Comparison of ENCODE assay signal across 24 cellular contexts in genomic region chr6:90162648-90163409, GRCh38.
DNase-seq lines count a peak whose midpoint lies in the region; ATAC-seq and TF ChIP-seq lines count a peak whose summit lies in the region.
"Had no signal": no experiment of that assay in that cellular context is flagged by ENCODE, and none has a peak within 500 bp of the region (broad histone marks: within the 10 kb centered on the region; RNA-seq: fewer than 3 reads in every experiment).

No MANE protein-coding gene starts in this region.

- H3K4me3 ChIP-seq in hepatocyte: no peak overlapping the region
- H3K4me3 ChIP-seq: left lung, ovary, SK-N-MC had no signal

- peak overlapping the region; percentile 85 for H3K27ac Mint-ChIP-seq in stimulated activated naive CD8-positive, alpha-beta T cell treated with anti-CD3 and anti-CD28 coated beads, Interleukin-15, Interleukin-2, amounts not matched to agents 100 ng/mL and 50 ng/mL, for 24 hours
- peak overlapping the region; percentile 82 for H3K27ac Mint-ChIP-seq in activated naive CD8-positive, alpha-beta T cell treated with anti-CD3 and anti-CD28 coated beads for 36 hours
- peak overlapping the region in 4 of 6 donors; percentile 34 to 95 (median 73) for H3K27ac Mint-ChIP-seq in naive B cell
- H3K27ac Mint-ChIP-seq in natural killer cell: no peak overlapping the region
- H3K27ac Mint-ChIP-seq: activated CD4-positive, alpha-beta T cell treated with anti-CD3 and anti-CD28 coated beads, Interleukin-2, amount 10 ng/mL, durations not matched to agents 24 days and 14 days had no signal

- H3K27ac ChIP-seq in hepatocyte: no peak overlapping the region
- H3K27ac ChIP-seq: left lung, ovary, SK-N-MC had no signal

- peaks cover 18% of the 10 kb centered on the region for H3K4me1 ChIP-seq in hepatocyte (ENCODE audit: insufficient read depth)
- H3K4me1 ChIP-seq: left lung had no signal

- H3K36me3 ChIP-seq in hepatocyte (replicated peaks; ENCODE audit: insufficient read depth, low read depth): no peaks in the 10 kb centered on the region
- H3K36me3 ChIP-seq: BE2C, left lung, ovary had no signal

- ATAC-seq in stimulated activated naive CD8-positive, alpha-beta T cell treated with anti-CD3 and anti-CD28 coated beads, Interleukin-15, Interleukin-2, amounts not matched to agents 100 U/mL and 50 U/mL, for 24 hours: no peak
- ATAC-seq in naive B cell (ENCODE audit: low read depth in 2 of 2) (peak in 1 of 2 donors; percentile 20), GM21367 (IDR thresholded peaks at IDR 0.05; ENCODE audit: unreplicated experiment) (no peak), HG02885 (IDR thresholded peaks at IDR 0.05; ENCODE audit: poor library complexity, unreplicated experiment) (no peak), natural killer cell (no peak)
- ATAC-seq: HCT116, left lung had no signal

- no peaks in the 10 kb centered on the region for H4K20me1 ChIP-seq in hepatocyte (ENCODE audit: insufficient read depth, poor library complexity, severe bottlenecking)

- H3K4me3 Mint-ChIP-seq in stimulated activated naive CD8-positive, alpha-beta T cell treated with anti-CD3 and anti-CD28 coated beads, Interleukin-15, Interleukin-2, amounts not matched to agents 100 ng/mL and 50 ng/mL, for 24 hours: peak overlapping the region; percentile 2
- peak overlapping the region; percentile 43 for H3K4me3 Mint-ChIP-seq in activated naive CD8-positive, alpha-beta T cell treated with anti-CD3 and anti-CD28 coated beads for 36 hours
- H3K4me3 Mint-ChIP-seq in naive B cell: peak overlapping the region in 3 of 8 donors; percentile 1 to 60 (median 56)
- no peak overlapping the region for H3K4me3 Mint-ChIP-seq in natural killer cell
- H3K4me3 Mint-ChIP-seq: activated CD4-positive, alpha-beta T cell treated with anti-CD3 and anti-CD28 coated beads, Interleukin-2, amount 10 ng/mL, durations not matched to agents 24 days and 14 days had no signal

- WGBS in hepatocyte (ENCODE audit: low lambda C conversion rate, missing lambda C conversion rate): 58% methylated on average over 8 of the region's 8 CpGs

- H3K9me2 ChIP-seq in hepatocyte (replicated peaks; ENCODE audit: insufficient read depth): no peaks in the 10 kb centered on the region

- H3K9me3 ChIP-seq in hepatocyte (ENCODE audit: low read depth): no peaks in the 10 kb centered on the region
- H3K9me3 ChIP-seq: BE2C, left lung, ovary had no signal

- no peaks in the 10 kb centered on the region for H3K27me3 Mint-ChIP-seq in stimulated activated naive CD8-positive, alpha-beta T cell treated with anti-CD3 and anti-CD28 coated beads, Interleukin-15, Interleukin-2, amounts not matched to agents 100 ng/mL and 50 ng/mL, for 24 hours
- H3K27me3 Mint-ChIP-seq in activated naive CD8-positive, alpha-beta T cell treated with anti-CD3 and anti-CD28 coated beads for 36 hours: no peaks in the 10 kb centered on the region
- H3K27me3 Mint-ChIP-seq in naive B cell (no peaks in the 10 kb centered on the region), natural killer cell (ENCODE audit: low read depth in 2 of 2) (no peaks in the 10 kb centered on the region)
- H3K27me3 Mint-ChIP-seq: activated CD4-positive, alpha-beta T cell treated with anti-CD3 and anti-CD28 coated beads, Interleukin-2, amount 10 ng/mL, durations not matched to agents 24 days and 14 days had no signal

- intact Hi-C loops in natural killer cell (cut with micrococcal nuclease): no loop called here

- H3K9me3 Mint-ChIP-seq in stimulated activated naive CD8-positive, alpha-beta T cell treated with anti-CD3 and anti-CD28 coated beads, Interleukin-15, Interleukin-2, amounts not matched to agents 100 ng/mL and 50 ng/mL, for 24 hours: no peaks in the 10 kb centered on the region
- H3K9me3 Mint-ChIP-seq in activated naive CD8-positive, alpha-beta T cell treated with anti-CD3 and anti-CD28 coated beads for 36 hours: peaks cover 4% of the 10 kb centered on the region
- H3K9me3 Mint-ChIP-seq in naive B cell: no peaks in the 10 kb centered on the region
- no peaks in the 10 kb centered on the region for H3K9me3 Mint-ChIP-seq in natural killer cell
- H3K9me3 Mint-ChIP-seq: activated CD4-positive, alpha-beta T cell treated with anti-CD3 and anti-CD28 coated beads, Interleukin-2, amount 10 ng/mL, durations not matched to agents 24 days and 14 days had no signal

- peaks cover 75% of the 10 kb centered on the region for H3K4me1 Mint-ChIP-seq in stimulated activated naive CD8-positive, alpha-beta T cell treated with anti-CD3 and anti-CD28 coated beads, Interleukin-15, Interleukin-2, amounts not matched to agents 100 ng/mL and 50 ng/mL, for 24 hours (ENCODE audit: low read depth)
- H3K4me1 Mint-ChIP-seq in activated naive CD8-positive, alpha-beta T cell treated with anti-CD3 and anti-CD28 coated beads for 36 hours: peaks cover 62% of the 10 kb centered on the region
- H3K4me1 Mint-ChIP-seq in naive B cell (peaks cover 38 to 81% (median 49%) of the 10 kb centered on the region in 3 donors), natural killer cell (no peaks in the 10 kb centered on the region)

- no peaks in the 10 kb centered on the region for H3K79me2 ChIP-seq in hepatocyte

- H3K4me2 ChIP-seq in hepatocyte: no peak overlapping the region

- no peaks in the 10 kb centered on the region for H3K27me3 ChIP-seq in hepatocyte
- H3K27me3 ChIP-seq: BE2C, left lung, ovary had no signal

- peaks cover 41% of the 10 kb centered on the region for H3K36me3 Mint-ChIP-seq in stimulated activated naive CD8-positive, alpha-beta T cell treated with anti-CD3 and anti-CD28 coated beads, Interleukin-15, Interleukin-2, amounts not matched to agents 100 ng/mL and 50 ng/mL, for 24 hours (ENCODE audit: low read depth)
- H3K36me3 Mint-ChIP-seq in activated naive CD8-positive, alpha-beta T cell treated with anti-CD3 and anti-CD28 coated beads for 36 hours: peaks cover 59% of the 10 kb centered on the region
- H3K36me3 Mint-ChIP-seq in naive B cell (peaks cover 4 to 5% of the 10 kb centered on the region in 2 donors), natural killer cell (no peaks in the 10 kb centered on the region)

- no peak for TF ChIP-seq CTCF in natural killer cell (IDR thresholded peaks at IDR 0.05)
- no peak for TF ChIP-seq CTCF in hepatocyte (IDR thresholded peaks at IDR 0.05; ENCODE audit: poor library complexity)

- H2AFZ ChIP-seq in hepatocyte: no peak overlapping the region

- DNase-seq in stimulated activated naive CD8-positive, alpha-beta T cell treated with anti-CD3 and anti-CD28 coated beads, Interleukin-15, Interleukin-2, amounts not matched to agents 100 U/mL and 50 U/mL, for 24 hours: no peak
- DNase-seq in activated naive CD8-positive, alpha-beta T cell treated with anti-CD3 and anti-CD28 coated beads for 36 hours: no peak
- DNase-seq in naive B cell (no peak), natural killer cell (no peak), hepatocyte (ENCODE audit: low spot score) (no peak)
- DNase-seq: activated CD4-positive, alpha-beta T cell treated with anti-CD3 and anti-CD28 coated beads, Interleukin-2, amount 10 ng/mL, durations not matched to agents 24 days and 14 days; BE2C; DMS153; left lung; mesenchymal stem cell; NCI-H1105; NCI-H2081; NCI-H226; ovary; small intestine; stimulated activated CD4-positive, alpha-beta T cell treated with anti-CD3 and anti-CD28 coated beads, Interleukin-1b, Interleukin-23, amount 100 ng/mL, for 48 hours; stimulated activated CD8-positive, alpha-beta memory T cell treated with anti-CD3 and anti-CD28 coated beads, Interleukin-4, amount 100 ng/mL, for 48 hours; T-helper 2 cell; trophoblast cell had no signal

Comparison
In these comparisons a context has a peak if more than half of its experiments do, and no peak if none do; other contexts are left out.
1. H3K27ac Mint-ChIP-seq: peak in stimulated activated naive CD8-positive, alpha-beta T cell treated with anti-CD3 and anti-CD28 coated beads, Interleukin-15, Interleukin-2, amounts not matched to agents 100 ng/mL and 50 ng/mL, for 24 hours (single experiment), activated naive CD8-positive, alpha-beta T cell treated with anti-CD3 and anti-CD28 coated beads for 36 hours (single experiment) and naive B cell (4 of 6); none in natural killer cell (0 of 2).